21 cellular contexts compared by ENCODE assay signal in the genomic region with DNA sequence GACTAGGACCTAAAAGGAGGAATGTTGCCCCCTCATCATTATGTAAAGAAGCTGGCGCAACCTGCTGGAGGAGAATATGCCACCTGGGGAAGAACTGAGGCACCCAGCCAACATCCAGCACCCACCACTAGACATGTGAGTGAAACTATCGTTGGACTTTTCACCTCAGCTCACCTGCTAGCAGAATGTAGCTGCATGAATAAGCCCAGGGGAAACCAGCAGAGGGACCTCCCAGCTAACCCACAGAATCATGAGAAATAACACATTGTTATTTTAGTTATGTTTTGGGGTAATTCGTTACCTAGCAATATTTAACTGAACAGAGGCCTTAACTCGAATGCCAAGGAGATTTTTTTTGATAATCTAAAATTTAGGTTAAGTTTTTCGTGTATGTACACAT.
"Had no signal": no experiment of that assay in that cellular context is flagged by ENCODE, and none has a peak within 500 bp of the region (broad histone marks: within the 10 kb centered on the region; RNA-seq: fewer than 3 reads in every experiment).

No MANE protein-coding gene starts in this region.

- H3K4me3 Mint-ChIP-seq: dendritic cell treated with granulocyte-macrophage colony-stimulating factor and Interleukin-4, amounts not matched to agents 40 ng/mL and 50 ng/mL, for 4 days; effector memory CD8-positive, alpha-beta T cell; nephron; stimulated activated naive B cell treated with anti-CD40 and anti-IgM and Interleukin-4, amounts not matched to agents 10 μg/mL and 1 μg/mL and 100 μg/mL, for 72 hours; stimulated activated naive CD8-positive, alpha-beta T cell treated with anti-CD3 and anti-CD28 coated beads, Interleukin-15, amount 100 ng/mL, for 72 hours had no signal

- H3K36me3 Mint-ChIP-seq: stimulated activated naive B cell treated with anti-CD40 and anti-IgM and Interleukin-4, amounts not matched to agents 10 μg/mL and 1 μg/mL and 100 μg/mL, for 72 hours had no signal

- H3K27ac Mint-ChIP-seq: dendritic cell treated with granulocyte-macrophage colony-stimulating factor and Interleukin-4, amounts not matched to agents 40 ng/mL and 50 ng/mL, for 4 days; effector memory CD8-positive, alpha-beta T cell; nephron; stimulated activated naive B cell treated with anti-CD40 and anti-IgM and Interleukin-4, amounts not matched to agents 10 μg/mL and 1 μg/mL and 100 μg/mL, for 72 hours; stimulated activated naive CD8-positive, alpha-beta T cell treated with anti-CD3 and anti-CD28 coated beads, Interleukin-15, amount 100 ng/mL, for 72 hours had no signal

- H3K4me3 ChIP-seq: esophagus squamous epithelium, gastroesophageal sphincter, lung, sigmoid colon, skin epidermis, testis, tibial nerve had no signal

- DNase-seq: effector memory CD8-positive, alpha-beta T cell; esophagus squamous epithelium; foreskin fibroblast; glutamatergic neuron; left colon; left ventricle myocardium superior; mesenchymal stem cell; midbrain; sigmoid colon; stimulated activated CD4-positive, alpha-beta T cell treated with anti-CD3 and anti-CD28 coated beads, Interleukin-2, amount 100 ng/mL, for 24 hours; stimulated activated CD4-positive, alpha-beta T cell treated with anti-CD3 and anti-CD28 coated beads, Interleukin-4, amount 100 ng/mL, for 4 hours; stimulated activated naive B cell treated with anti-CD40 and anti-IgM and Interleukin-4, amounts not matched to agents 10 μg/mL and 1 μg/mL and 100 μg/mL, for 72 hours; stimulated activated naive CD8-positive, alpha-beta T cell treated with anti-CD3 and anti-CD28 coated beads, Interleukin-15, amount 100 ng/mL, for 72 hours; testis had no signal

- H3K9me3 ChIP-seq: esophagus squamous epithelium, gastroesophageal sphincter, sigmoid colon, testis, tibial nerve had no signal

- ATAC-seq: effector memory CD8-positive, alpha-beta T cell; gastroesophageal sphincter; left colon; stimulated activated naive B cell treated with anti-CD40 and anti-IgM and Interleukin-4, amounts not matched to agents 10 μg/mL and 1 μg/mL and 100 μg/mL, for 72 hours; stimulated activated naive CD8-positive, alpha-beta T cell treated with anti-CD3 and anti-CD28 coated beads, Interleukin-15, amount 100 ng/mL, for 72 hours had no signal

- H3K27me3 ChIP-seq: esophagus squamous epithelium, gastroesophageal sphincter, sigmoid colon, testis, tibial nerve had no signal

- H3K4me1 Mint-ChIP-seq: nephron; stimulated activated naive B cell treated with anti-CD40 and anti-IgM and Interleukin-4, amounts not matched to agents 10 μg/mL and 1 μg/mL and 100 μg/mL, for 72 hours; stimulated activated naive CD8-positive, alpha-beta T cell treated with anti-CD3 and anti-CD28 coated beads, Interleukin-15, amount 100 ng/mL, for 72 hours had no signal

- H3K4me1 ChIP-seq: esophagus squamous epithelium, gastroesophageal sphincter, sigmoid colon, testis, tibial nerve had no signal

- H3K27ac ChIP-seq: esophagus squamous epithelium, gastroesophageal sphincter, sigmoid colon, skin epidermis, testis, tibial nerve had no signal

- H3K9me3 Mint-ChIP-seq: dendritic cell treated with granulocyte-macrophage colony-stimulating factor and Interleukin-4, amounts not matched to agents 40 ng/mL and 50 ng/mL, for 4 days; nephron; stimulated activated naive B cell treated with anti-CD40 and anti-IgM and Interleukin-4, amounts not matched to agents 10 μg/mL and 1 μg/mL and 100 μg/mL, for 72 hours; stimulated activated naive CD8-positive, alpha-beta T cell treated with anti-CD3 and anti-CD28 coated beads, Interleukin-15, amount 100 ng/mL, for 72 hours had no signal

- FAIRE-seq: colon had no signal

- H3K36me3 ChIP-seq: esophagus squamous epithelium, gastroesophageal sphincter, sigmoid colon, tibial nerve had no signal

- H3K27me3 Mint-ChIP-seq: dendritic cell treated with granulocyte-macrophage colony-stimulating factor and Interleukin-4, amounts not matched to agents 40 ng/mL and 50 ng/mL, for 4 days; effector memory CD8-positive, alpha-beta T cell; stimulated activated naive B cell treated with anti-CD40 and anti-IgM and Interleukin-4, amounts not matched to agents 10 μg/mL and 1 μg/mL and 100 μg/mL, for 72 hours; stimulated activated naive CD8-positive, alpha-beta T cell treated with anti-CD3 and anti-CD28 coated beads, Interleukin-15, amount 100 ng/mL, for 72 hours had no signal
